ENCODE assay signal across 11 cellular contexts in the genomic region with DNA sequence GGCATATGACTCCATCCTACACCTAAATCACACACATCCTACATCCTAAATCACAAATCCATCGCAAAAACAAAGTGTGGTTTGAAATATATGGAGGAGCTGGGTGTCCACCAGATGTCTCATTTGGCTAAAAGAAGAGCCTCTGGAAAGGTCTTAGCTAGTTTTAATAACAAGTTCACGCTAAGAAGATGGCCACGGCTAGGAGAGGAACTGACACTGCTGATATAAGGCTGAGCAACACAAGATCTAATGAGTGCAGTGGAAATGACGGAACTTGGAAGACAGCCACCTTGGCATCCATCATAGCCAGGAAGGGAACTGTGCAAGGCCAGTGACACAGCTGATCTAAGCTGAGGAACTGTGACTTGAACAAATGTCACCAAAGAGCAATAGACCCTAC. TPM values are rescaled to one million over a fixed set of nuclear protein-coding genes. Genes with fewer than 3 reads are reported as not detected.
A peak's percentile ranks its signal among the peaks of the same experiment; 100 is the strongest.
DNase-seq lines count a peak whose midpoint lies in the region; ATAC-seq and TF ChIP-seq lines count a peak whose summit lies in the region.
"Had no signal": no experiment of that assay in that cellular context is flagged by ENCODE, and none has a peak within 500 bp of the region (broad histone marks: within the 10 kb centered on the region; RNA-seq: fewer than 3 reads in every experiment).

No MANE protein-coding gene starts in this region.

- peak overlapping the region; percentile 79 for H3K9ac ChIP-seq in MM.1S (ENCODE audit: low read length)

- TF ChIP-seq CTCF in MM.1S (IDR thresholded peaks at IDR 0.05; ENCODE audit: low read length) (peak; percentile 25), GM13976 (IDR thresholded peaks at IDR 0.05; ENCODE audit: borderline replicate concordance, control extremely low read depth, extremely low read depth, insufficient read depth, missing control alignments) (no peak)

- peak overlapping the region; percentile 9; the same call in 1 of the 2 replicates for H2AFZ ChIP-seq in MM.1S (ENCODE audit: low read length)

- ATAC-seq in GM18868 (IDR thresholded peaks at IDR 0.05; ENCODE audit: unreplicated experiment), result no peak
- ATAC-seq in HG03039 (IDR thresholded peaks at IDR 0.05; ENCODE audit: unreplicated experiment), result no peak

- no peaks in the 10 kb centered on the region for H3K9me3 ChIP-seq in MM.1S (replicated peaks; ENCODE audit: insufficient read depth, low read length)

- no peaks in the 10 kb centered on the region for H4K20me1 ChIP-seq in MM.1S (ENCODE audit: insufficient read depth, low read length)

- no peaks in the 10 kb centered on the region for H3K27me3 ChIP-seq in MM.1S (replicated peaks; ENCODE audit: insufficient read depth, low read length)
- H3K27me3 ChIP-seq: cardiac muscle cell had no signal

- in situ Hi-C loops in GM13976 (cut with MboI; ENCODE audit: low sequenced_read_pairs, unreplicated experiment), result no loop called here

- DNase-seq in A172 (ENCODE audit: low spot score), result peak; percentile 47
- DNase-seq in MM.1S, result peak; percentile 61
- peak; percentile 67 for DNase-seq in dermis blood vessel endothelial cell
- peak; percentile 53 to 61 for DNase-seq in lung microvascular endothelial cell (ENCODE audit: low read depth in 2 of 2)
- no peak for DNase-seq in NCI-H524 treated with DMSO at 0.1 percent for 48 hours (lab: John Stamatoyannopoulos, UW)
- no peak for DNase-seq in GM13976 (ENCODE audit: low spot score)
- DNase-seq: T-helper 9 cell had no signal

- no peak overlapping the region; the same call in 1 of the 2 replicates for H3K4me3 ChIP-seq in MM.1S (ENCODE audit: low read length)
- H3K4me3 ChIP-seq: cardiac muscle cell had no signal

- no peaks in the 10 kb centered on the region for H3K9me2 ChIP-seq in MM.1S (replicated peaks; ENCODE audit: insufficient read depth, low read length)

- peak overlapping the region; percentile 97 for H3K27ac ChIP-seq in MM.1S (ENCODE audit: low read length)
- H3K27ac ChIP-seq: C4-2B, cardiac muscle cell had no signal

- peak overlapping the region; percentile 54 for H3K4me2 ChIP-seq in MM.1S (ENCODE audit: low read depth, low read length)

- peaks cover 16% of the 10 kb centered on the region for H3F3A ChIP-seq in MM.1S (ENCODE audit: insufficient read depth, low read length)

- no peaks in the 10 kb centered on the region for H3K79me2 ChIP-seq in MM.1S (ENCODE audit: low read length)

- H3K36me3 ChIP-seq in MM.1S (replicated peaks; ENCODE audit: insufficient read depth, low read length), result no peaks in the 10 kb centered on the region
- H3K36me3 ChIP-seq: cardiac muscle cell had no signal

- peaks cover 32% of the 10 kb centered on the region for H3K4me1 ChIP-seq in MM.1S (ENCODE audit: low read length)

RNA-seq across cellular contexts. Expression of gene AGAP1, which starts 60.0 kb away (rescaled TPM):
- 13.9 and 14.7 TPM in 2 replicates for total RNA-seq in A172 (2014; rRNA removed; shearing (Covaris generic))
- total RNA-seq in dermis blood vessel endothelial cell (9.0 and 10.2 TPM in 2 replicates), lung microvascular endothelial cell (1.5 and 3.4 TPM in 2 replicates)

Comparison
In these comparisons a context has a peak if more than half of its experiments do, and no peak if none do; other contexts are left out.
1. DNase-seq: peak in A172 (single experiment), MM.1S (single experiment), dermis blood vessel endothelial cell (single experiment) and lung microvascular endothelial cell (2 of 2); none in NCI-H524 treated with DMSO at 0.1 percent for 48 hours (single experiment) and GM13976 (single experiment).